In genomic region chr17:2055494-2056220, GRCh38 we compare ENCODE assay signal across 8 cellular contexts. TPM values are rescaled to one million over a fixed set of nuclear protein-coding genes. Genes with fewer than 3 reads are reported as not detected.
DNase-seq lines count a peak whose midpoint lies in the region; ATAC-seq and TF ChIP-seq lines count a peak whose summit lies in the region.

No MANE protein-coding gene starts in this region.

- H2AFZ ChIP-seq in SU-DHL-6 (ENCODE audit: low read depth, low read length, severe bottlenecking) (peak overlapping the region; percentile 61), neural cell (ENCODE audit: low read depth, low read length) (no peak overlapping the region)

- no peak for TF ChIP-seq EP300 in neural cell (conservative IDR thresholded peaks at IDR 0.05; ENCODE audit: poor library complexity, severe bottlenecking)

- no peaks in the 10 kb centered on the region for H3K79me2 ChIP-seq in SU-DHL-6 (ENCODE audit: insufficient read depth, low read length)
- no peaks in the 10 kb centered on the region for H3K79me2 ChIP-seq in neural cell (replicated peaks; ENCODE audit: insufficient read depth, low read length)

- H3K27me3 ChIP-seq in GM06990 (replicated peaks; ENCODE audit: control insufficient read depth, insufficient read depth, low read length) (no peaks in the 10 kb centered on the region), SU-DHL-6 (ENCODE audit: low read length) (no peaks in the 10 kb centered on the region), neural cell (ENCODE audit: insufficient read depth, low read depth, low read length) (peaks cover 82% of the 10 kb centered on the region)
- no peaks in the 10 kb centered on the region for H3K27me3 ChIP-seq in effector memory CD4-positive, alpha-beta T cell (replicated peaks; ENCODE audit: control insufficient read depth, insufficient read depth, low read length, poor library complexity, severe bottlenecking)

- no peaks in the 10 kb centered on the region for H4K20me1 ChIP-seq in SU-DHL-6 (ENCODE audit: low read depth, low read length)
- H4K20me1 ChIP-seq in neural cell (ENCODE audit: insufficient read depth): no peaks in the 10 kb centered on the region

- ATAC-seq in GM18907 (IDR thresholded peaks at IDR 0.05; ENCODE audit: unreplicated experiment) (no peak), GM18519 (IDR thresholded peaks at IDR 0.05; ENCODE audit: low FRiP score, unreplicated experiment) (no peak)

- H3K9me2 ChIP-seq in SU-DHL-6 (replicated peaks; ENCODE audit: insufficient read depth, low read length): no peaks in the 10 kb centered on the region
- no peaks in the 10 kb centered on the region for H3K9me2 ChIP-seq in neural cell (ENCODE audit: insufficient read depth, low read length)

- TF ChIP-seq CTCF in GM06990 (IDR thresholded peaks at IDR 0.05; ENCODE audit: insufficient read depth, low read length, poor library complexity, severe bottlenecking) (no peak), SU-DHL-6 (IDR thresholded peaks at IDR 0.05; ENCODE audit: insufficient read depth, low read length, poor library complexity, severe bottlenecking) (no peak), neural cell (IDR thresholded peaks at IDR 0.05; ENCODE audit: poor library complexity, severe bottlenecking) (no peak)

- H3F3A ChIP-seq in SU-DHL-6 (ENCODE audit: insufficient read depth) (0 out of 2 replicates have a peak, but pooled peaks cover 4% of the 10 kb centered on the region), neural cell (ENCODE audit: insufficient read depth, low read length, poor library complexity, severe bottlenecking) (no peaks in the 10 kb centered on the region)

- H3K9me3 ChIP-seq in SU-DHL-6 (ENCODE audit: insufficient read depth, low read length): no peaks in the 10 kb centered on the region
- H3K9me3 ChIP-seq in effector memory CD4-positive, alpha-beta T cell (ENCODE audit: control insufficient read depth, low read length): no peaks in the 10 kb centered on the region
- H3K9me3 ChIP-seq in neural cell (ENCODE audit: low read length): peaks cover 5% of the 10 kb centered on the region

- H3K9ac ChIP-seq in SU-DHL-6 (ENCODE audit: low read length) (peak overlapping the region; percentile 45), neural cell (ENCODE audit: low read length) (no peak overlapping the region)

- H3K36me3 ChIP-seq in GM06990 (ENCODE audit: control insufficient read depth, insufficient read depth, low read length): peaks cover 14% of the 10 kb centered on the region
- H3K36me3 ChIP-seq in SU-DHL-6 (ENCODE audit: low read length): no peaks in the 10 kb centered on the region
- H3K36me3 ChIP-seq in effector memory CD4-positive, alpha-beta T cell (ENCODE audit: control insufficient read depth, insufficient read depth, low read length): peaks cover 5% of the 10 kb centered on the region
- H3K36me3 ChIP-seq in neural cell (ENCODE audit: insufficient read depth, low read length): no peaks in the 10 kb centered on the region

- DNase-seq in GM06990 (ENCODE audit: extremely low read depth, insufficient read length) (peak; percentile 72), NCI-H69 (lab: John Stamatoyannopoulos, UW) (no peak), NCI-H2171 (lab: John Stamatoyannopoulos, UW) (no peak)
- DNase-seq in effector memory CD4-positive, alpha-beta T cell: no peak

- H3K4me1 ChIP-seq in effector memory CD4-positive, alpha-beta T cell (ENCODE audit: control insufficient read depth, insufficient read depth, low read length, poor library complexity, severe bottlenecking): peaks cover 40% of the 10 kb centered on the region

- no peak for TF ChIP-seq RAD21 in neural cell (conservative IDR thresholded peaks at IDR 0.05)

- H3K27ac ChIP-seq in SU-DHL-6 (ENCODE audit: low read depth, low read length) (no peak overlapping the region), neural cell (ENCODE audit: low read length) (no peak overlapping the region)
- H3K27ac ChIP-seq in effector memory CD4-positive, alpha-beta T cell (ENCODE audit: insufficient read depth, low read length, poor library complexity, severe bottlenecking): peak overlapping the region; percentile 58

- H3K4me3 ChIP-seq in GM06990 (replicated peaks; ENCODE audit: low read depth, low read length): peak overlapping the region; percentile 78
- H3K4me3 ChIP-seq in SU-DHL-6 (ENCODE audit: insufficient read depth, low read length, poor library complexity, severe bottlenecking): peak overlapping the region; percentile 52
- H3K4me3 ChIP-seq in effector memory CD4-positive, alpha-beta T cell (ENCODE audit: insufficient read depth, low read depth, low read length, poor library complexity, severe bottlenecking): peak overlapping the region; percentile 60
- peak overlapping the region; percentile 64 for H3K4me3 ChIP-seq in neural cell (ENCODE audit: low read length)

- H3K4me2 ChIP-seq in SU-DHL-6 (ENCODE audit: low read depth, low read length, poor library complexity, severe bottlenecking) (peak overlapping the region; percentile 74), neural cell (ENCODE audit: low read length) (no peak overlapping the region)

TF ChIP-seq in neural cell, 6 proteins besides CTCF, POLR2A, EP300 and RAD21:
- TF ChIP-seq MXI1 (conservative IDR thresholded peaks at IDR 0.05; ENCODE audit: poor library complexity, severe bottlenecking): no peak
- no peak for TF ChIP-seq REST (IDR thresholded peaks at IDR 0.05; ENCODE audit: borderline replicate concordance)
- no peak for TF ChIP-seq SMC3 (conservative IDR thresholded peaks at IDR 0.05; ENCODE audit: poor library complexity)
- TF ChIP-seq EZH2 (IDR thresholded peaks at IDR 0.05; ENCODE audit: borderline replicate concordance, insufficient read depth, low read length, poor library complexity, severe bottlenecking): no peak
- no peak for TF ChIP-seq TAF1 (IDR thresholded peaks at IDR 0.05; ENCODE audit: low read depth)
- TF ChIP-seq POLR2AphosphoS5 (IDR thresholded peaks at IDR 0.05): no peak

RNA-seq across cellular contexts. Expression of gene HIC1, which starts 0.8 kb away (rescaled TPM):
- 1.7 and 2.8 TPM in 2 replicates for polyA plus RNA-seq in neural cell
- polyA minus RNA-seq in neural cell: 3.8 and 6.1 TPM in 2 replicates

RNA-seq across cellular contexts. Expression of gene OVCA2, which starts 13.8 kb away (rescaled TPM):
- polyA plus RNA-seq in neural cell: 48.6 and 54.4 TPM in 2 replicates
- 28.4 and 31.9 TPM in 2 replicates for polyA minus RNA-seq in neural cell

RNA-seq across cellular contexts. Expression of gene DPH1, which starts 25.7 kb away (rescaled TPM):
- polyA plus RNA-seq in neural cell: 42.1 and 44.8 TPM in 2 replicates
- polyA minus RNA-seq in neural cell: 22.6 and 28.5 TPM in 2 replicates

RNA-seq across cellular contexts. Expression of gene RTN4RL1, which starts 30.5 kb away (rescaled TPM):
- 6.6 and 8.1 TPM in 2 replicates for polyA plus RNA-seq in neural cell
- 11.9 TPM in 2 replicates for polyA minus RNA-seq in neural cell
